1 cellular context compared by ENCODE assay signal in genomic region chr3:149367021-149367840, GRCh38.
TF ChIP-seq lines count a peak whose summit lies in the region.

No MANE protein-coding gene starts in this region.

TF ChIP-seq in K562, 482 proteins besides CTCF, POLR2A, EP300 and RAD21:
- no peak for TF ChIP-seq XRCC3 (IDR thresholded peaks at IDR 0.05)
- TF ChIP-seq ZNF699 (CRISPR knock-in tag; IDR thresholded peaks at IDR 0.05; ENCODE audit: insufficient replicate concordance), result no peak
- no peak for TF ChIP-seq MYBL2 (IDR thresholded peaks at IDR 0.05; ENCODE audit: low read depth)
- no peak for TF ChIP-seq MYBL2 (CRISPR knock-in tag; IDR thresholded peaks at IDR 0.05; ENCODE audit: borderline replicate concordance)
- no peak for TF ChIP-seq ILK (tag; IDR thresholded peaks at IDR 0.05; ENCODE audit: borderline replicate concordance, low read depth)
- no peak for TF ChIP-seq HEY1 (CRISPR knock-in tag; IDR thresholded peaks at IDR 0.05; ENCODE audit: borderline replicate concordance)
- TF ChIP-seq L3MBTL2 (IDR thresholded peaks at IDR 0.05), result no peak
- TF ChIP-seq EP400 (IDR thresholded peaks at IDR 0.05), result no peak
- TF ChIP-seq SMAD3 (CRISPR knock-in tag; conservative IDR thresholded peaks at IDR 0.05), result no peak
- no peak for TF ChIP-seq MIER1 (IDR thresholded peaks at IDR 0.05; ENCODE audit: low read depth)
- no peak for TF ChIP-seq TEAD2 (tag; IDR thresholded peaks at IDR 0.05)
- TF ChIP-seq CXXC5 (CRISPR knock-in tag; IDR thresholded peaks at IDR 0.05), result no peak
